ENCODE assay signal across 8 cellular contexts in genomic region chr3:125916376-125916978, GRCh38.
DNase-seq lines count a peak whose midpoint lies in the region; ATAC-seq and TF ChIP-seq lines count a peak whose summit lies in the region.

No MANE protein-coding gene starts in this region.

- H3K27me3 ChIP-seq in mucosa of stomach (ENCODE audit: control insufficient read depth, insufficient read depth, low read length) = no peaks in the 10 kb centered on the region

- H3K4me3 ChIP-seq in mucosa of stomach (ENCODE audit: low read length) = peak overlapping the region; percentile 41

- no peaks in the 10 kb centered on the region for H3K36me3 ChIP-seq in mucosa of stomach (ENCODE audit: control insufficient read depth, insufficient read depth, low read length)

- no peaks in the 10 kb centered on the region for H3K9me3 ChIP-seq in mucosa of stomach (ENCODE audit: control insufficient read depth, low read length)

- TF ChIP-seq POLR2A in erythroblast (IDR thresholded peaks at IDR 0.05; ENCODE audit: low read length) = peak; percentile 45

- H3K4me1 ChIP-seq in mucosa of stomach (ENCODE audit: control insufficient read depth, insufficient read depth, low read length) = peaks cover 4% of the 10 kb centered on the region

- DNase-seq in DMS53 treated with DMSO at 0.1 percent for 48 hours (lab: John Stamatoyannopoulos, UW; ENCODE audit: unreplicated experiment) (peak; percentile 68), HS-5 (ENCODE audit: low read depth) (peak; percentile 60), NCI-H82 treated with DMSO at 0.1 percent for 48 hours (lab: John Stamatoyannopoulos, UW; ENCODE audit: unreplicated experiment) (peak; percentile 87), erythroblast (lab: John Stamatoyannopoulos, UW) (peak; percentile 98)
- DNase-seq in activated CD8-positive, alpha-beta memory T cell treated with anti-CD3 and anti-CD28 coated beads for 48 hours (ENCODE audit: low read depth in 2 of 3, low spot score in 2 of 3) = peak in 2 of 3 experiments; percentile 81 to 87
- peak; percentile 98 for DNase-seq in stimulated activated naive CD8-positive, alpha-beta T cell treated with anti-CD3 and anti-CD28 coated beads, Interleukin-15, Interleukin-2, amounts not matched to agents 100 U/mL and 50 U/mL, for 24 hours

- peak overlapping the region; percentile 55 for H3K9ac ChIP-seq in mucosa of stomach (ENCODE audit: low read length)

- ATAC-seq in GM21381 (IDR thresholded peaks at IDR 0.05; ENCODE audit: unreplicated experiment) = peak; percentile 88
- ATAC-seq in stimulated activated naive CD8-positive, alpha-beta T cell treated with anti-CD3 and anti-CD28 coated beads, Interleukin-15, Interleukin-2, amounts not matched to agents 100 U/mL and 50 U/mL, for 24 hours = peak; percentile 93

Comparison
In these comparisons a context has a peak if more than half of its experiments do, and no peak if none do; other contexts are left out.
1. Peak in every context shown above with its lines: DNase-seq, ATAC-seq and H3K4me3 ChIP-seq.